15 cellular contexts compared by ENCODE assay signal in the genomic region with DNA sequence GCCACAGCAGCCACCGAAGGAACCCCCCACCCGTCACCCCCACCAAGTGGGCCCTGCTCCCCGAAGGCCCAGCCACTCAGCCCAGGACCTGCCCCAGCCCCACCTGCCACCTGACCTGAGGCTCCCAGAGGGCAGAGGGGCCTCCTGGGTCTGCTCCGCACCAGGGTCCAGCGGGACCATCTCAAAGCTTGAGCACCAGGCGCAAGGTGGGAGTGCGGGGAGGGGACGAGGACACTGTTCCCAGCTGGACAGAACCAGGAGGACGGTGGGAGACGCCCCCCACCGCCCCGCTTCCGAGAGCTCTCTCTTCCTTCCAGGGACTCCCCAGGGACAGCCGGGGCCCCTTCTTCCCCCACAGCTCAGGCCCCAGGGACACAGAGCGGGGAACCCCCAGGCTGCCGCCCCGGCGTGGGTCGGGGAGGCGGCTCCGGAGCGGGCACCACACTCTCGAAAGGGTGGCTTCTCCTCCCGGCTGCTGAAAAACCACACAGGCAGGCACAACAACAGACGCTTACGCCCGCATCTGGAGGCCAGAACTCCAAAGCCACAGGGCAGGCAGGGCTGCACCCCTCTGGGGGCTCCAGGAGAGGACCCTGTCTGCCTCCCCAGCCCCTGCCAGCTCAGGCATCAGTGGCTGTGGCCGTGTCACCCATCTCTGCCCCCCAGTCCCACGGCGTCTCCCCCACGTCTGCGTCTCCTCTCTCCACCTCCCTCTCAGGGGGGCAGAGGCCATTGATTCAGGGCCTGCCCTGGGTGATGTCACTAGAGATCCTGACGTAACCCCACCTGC. TPM values are rescaled to one million over a fixed set of nuclear protein-coding genes. Genes with fewer than 3 reads are reported as not detected.
DNase-seq lines count a peak whose midpoint lies in the region; ATAC-seq, FAIRE-seq and TF ChIP-seq lines count a peak whose summit lies in the region.
"Had no signal": no experiment of that assay in that cellular context is flagged by ENCODE, and none has a peak within 500 bp of the region (broad histone marks: within the 10 kb centered on the region; RNA-seq: fewer than 3 reads in every experiment).

No MANE protein-coding gene starts in this region.

- H3K4me3 Mint-ChIP-seq in activated CD4-positive, alpha-beta T cell treated with anti-CD3 and anti-CD28 coated beads for 36 hours: no peak overlapping the region
- peak overlapping the region; percentile 14 for H3K4me3 Mint-ChIP-seq in T-helper 1 cell treated with Interleukin-12 subunit alpha and Interleukin-12 subunit beta and Interleukin-4 antibody, amounts not matched to agents 30 μg/mL and 1 μg/mL, for 36 hours
- H3K4me3 Mint-ChIP-seq: activated T-helper 1 cell treated with anti-CD3 and anti-CD28 coated beads, Interleukin-12 subunit alpha, Interleukin-12 subunit beta, Interleukin-2, Interleukin-4 antibody, amounts not matched to agents 30 ng/mL and 10 ng/mL and 1 ng/mL, durations not matched to agents 14 hours and 24 hours and 36 hours had no signal

- no peak overlapping the region for H3K4me3 ChIP-seq in pancreas
- H3K4me3 ChIP-seq: A549, gastrocnemius medialis, lung had no signal

- H3K27ac ChIP-seq in pancreas: no peak overlapping the region
- H3K27ac ChIP-seq: A549, gastrocnemius medialis had no signal

- no peaks in the 10 kb centered on the region for H3K9me3 ChIP-seq in pancreas
- H3K9me3 ChIP-seq: A549, gastrocnemius medialis had no signal

- CTCF ChIA-PET in activated CD4-positive, alpha-beta T cell treated with anti-CD3 and anti-CD28 coated beads for 36 hours (lab: Charles Lee): interaction anchor here (0.6 to 0.9 kb wide), 2 partner anchors 19 to 29 kb away, joined by 3 read pairs; no protein-coding TSS in a partner anchor

- no peak for FAIRE-seq in pancreas (lab: Jason Lieb, UNC)
- FAIRE-seq in D721Med (lab: Jason Lieb, UNC): no peak
- FAIRE-seq: A549 had no signal

- no peaks in the 10 kb centered on the region for H3K9me3 Mint-ChIP-seq in activated CD4-positive, alpha-beta T cell treated with anti-CD3 and anti-CD28 coated beads for 36 hours (ENCODE audit: low read depth)
- no peaks in the 10 kb centered on the region for H3K9me3 Mint-ChIP-seq in T-helper 1 cell treated with Interleukin-12 subunit alpha and Interleukin-12 subunit beta and Interleukin-4 antibody, amounts not matched to agents 30 μg/mL and 1 μg/mL, for 36 hours
- H3K9me3 Mint-ChIP-seq: activated T-helper 1 cell treated with anti-CD3 and anti-CD28 coated beads, Interleukin-12 subunit alpha, Interleukin-12 subunit beta, Interleukin-2, Interleukin-4 antibody, amounts not matched to agents 30 ng/mL and 10 ng/mL and 1 ng/mL, durations not matched to agents 14 hours and 24 hours and 36 hours had no signal

- no peaks in the 10 kb centered on the region for H3K36me3 Mint-ChIP-seq in activated CD4-positive, alpha-beta T cell treated with anti-CD3 and anti-CD28 coated beads for 36 hours (ENCODE audit: low read depth)
- no peaks in the 10 kb centered on the region for H3K36me3 Mint-ChIP-seq in T-helper 1 cell treated with Interleukin-12 subunit alpha and Interleukin-12 subunit beta and Interleukin-4 antibody, amounts not matched to agents 30 μg/mL and 1 μg/mL, for 36 hours (ENCODE audit: low read depth)

- no peaks in the 10 kb centered on the region for H3K27me3 ChIP-seq in pancreas

- POLR2A ChIA-PET in activated CD4-positive, alpha-beta T cell treated with anti-CD3 and anti-CD28 coated beads for 36 hours (lab: Charles Lee): interaction anchor here (0.5 to 0.6 kb wide), 2 partner anchors 16 to 51 kb away, joined by 5 to 6 read pairs; no protein-coding TSS in a partner anchor

- peaks cover 0 to 10% (median 3%) of the 10 kb centered on the region in 3 donors for H3K4me1 ChIP-seq in pancreas
- H3K4me1 ChIP-seq: A549, gastrocnemius medialis had no signal

- WGBS in pancreas, 2 donors: 84% methylated on average over 24 to 33 of the region's 33 CpGs

- H3K4me1 Mint-ChIP-seq in activated CD4-positive, alpha-beta T cell treated with anti-CD3 and anti-CD28 coated beads for 36 hours: peaks cover 22% of the 10 kb centered on the region
- peaks cover 13% of the 10 kb centered on the region for H3K4me1 Mint-ChIP-seq in T-helper 1 cell treated with Interleukin-12 subunit alpha and Interleukin-12 subunit beta and Interleukin-4 antibody, amounts not matched to agents 30 μg/mL and 1 μg/mL, for 36 hours (ENCODE audit: low read depth)

- no peak for TF ChIP-seq CTCF in pancreas (IDR thresholded peaks at IDR 0.05)
- no peak for TF ChIP-seq CTCF in D721Med (IDR thresholded peaks at IDR 0.05; ENCODE audit: insufficient read depth, missing control alignments)

- no peaks in the 10 kb centered on the region for H3K36me3 ChIP-seq in pancreas
- H3K36me3 ChIP-seq: gastrocnemius medialis had no signal

- DNase-seq in activated CD4-positive, alpha-beta T cell treated with anti-CD3 and anti-CD28 coated beads for 36 hours: peak; percentile 55
- no peak for DNase-seq in activated CD4-positive, alpha-beta T cell treated with anti-CD3 and anti-CD28 coated beads for 1 hour
- DNase-seq in ecto neural progenitor cell (ENCODE audit: low spot score) (peak; percentile 47), pancreas (peak in 4 of 6 donors; percentile 3 to 74 (median 45)), NCI-H1105 (lab: John Stamatoyannopoulos, UW) (no peak), D721Med (ENCODE audit: insufficient read length, low spot score) (no peak)
- DNase-seq: gastrocnemius medialis, NCI-H510A treated with DMSO at 0.1 percent for 48 hours had no signal

- H3K27ac Mint-ChIP-seq in activated CD4-positive, alpha-beta T cell treated with anti-CD3 and anti-CD28 coated beads for 36 hours: no peak overlapping the region
- peak overlapping the region; percentile 6 for H3K27ac Mint-ChIP-seq in T-helper 1 cell treated with Interleukin-12 subunit alpha and Interleukin-12 subunit beta and Interleukin-4 antibody, amounts not matched to agents 30 μg/mL and 1 μg/mL, for 36 hours
- H3K27ac Mint-ChIP-seq: activated T-helper 1 cell treated with anti-CD3 and anti-CD28 coated beads, Interleukin-12 subunit alpha, Interleukin-12 subunit beta, Interleukin-2, Interleukin-4 antibody, amounts not matched to agents 30 ng/mL and 10 ng/mL and 1 ng/mL, durations not matched to agents 14 hours and 24 hours and 36 hours had no signal

- intact Hi-C loops in activated CD4-positive, alpha-beta T cell treated with anti-CD3 and anti-CD28 coated beads for 36 hours (cut with DNase I, micrococcal nuclease): no loop called here
- intact Hi-C loops in pancreas (cut with DNase I): no loop called here

- peak; percentile 64 for ATAC-seq in activated CD4-positive, alpha-beta T cell treated with anti-CD3 and anti-CD28 coated beads for 36 hours
- ATAC-seq in pancreas: no peak
- ATAC-seq in GM19328 (IDR thresholded peaks at IDR 0.05; ENCODE audit: unreplicated experiment): no peak
- ATAC-seq: gastrocnemius medialis had no signal

- H3K27me3 Mint-ChIP-seq in activated CD4-positive, alpha-beta T cell treated with anti-CD3 and anti-CD28 coated beads for 36 hours: peaks cover 4% of the 10 kb centered on the region
- H3K27me3 Mint-ChIP-seq in T-helper 1 cell treated with Interleukin-12 subunit alpha and Interleukin-12 subunit beta and Interleukin-4 antibody, amounts not matched to agents 30 μg/mL and 1 μg/mL, for 36 hours (ENCODE audit: low read depth): peaks cover 10% of the 10 kb centered on the region

RNA-seq across cellular contexts. Expression of a gene that starts 1.9 kb away (rescaled TPM):
- total RNA-seq in activated CD4-positive, alpha-beta T cell treated with anti-CD3 and anti-CD28 coated beads for 36 hours: not detected
- total RNA-seq in pancreas: under 1 TPM in 5 of 6 donors, not detected in 1; 0.20 to 0.51 (median 0.38) TPM
- polyA plus RNA-seq in pancreas: 1 to 10 TPM; 1.0 to 1.6 TPM
- total RNA-seq: LHCN-M2 had no signal
- polyA plus RNA-seq: A549 had no signal

RNA-seq across cellular contexts. Expression of a gene that starts 34.6 kb away (rescaled TPM):
- 100 to 1,000 TPM in 1 of 2 experiments, 10 to 100 TPM in 1; 95.0 to 164 TPM for total RNA-seq in activated CD4-positive, alpha-beta T cell treated with anti-CD3 and anti-CD28 coated beads for 36 hours
- total RNA-seq in pancreas: under 1 TPM in 3 of 6 donors, not detected in 3; 0.32 to 0.34 (median 0.34) TPM
- 1 to 10 TPM; 1.1 to 1.2 TPM for polyA plus RNA-seq in pancreas
- total RNA-seq: gastrocnemius medialis, LHCN-M2 had no signal
- polyA plus RNA-seq: A549 had no signal

RNA-seq across cellular contexts. Expression of a gene that starts 42.2 kb away (rescaled TPM):
- 100 to 1,000 TPM; 340 to 418 TPM for total RNA-seq in activated CD4-positive, alpha-beta T cell treated with anti-CD3 and anti-CD28 coated beads for 36 hours
- total RNA-seq in pancreas: 1 to 10 TPM in 3 of 6 donors, under 1 TPM in 3; 0.26 to 1.6 (median 0.86) TPM
- 1 to 10 TPM; 2.8 to 5.0 TPM for polyA plus RNA-seq in pancreas
- total RNA-seq: renal cortical epithelial cell had no signal
- polyA plus RNA-seq: A549 had no signal

RNA-seq across cellular contexts. Expression of a gene that starts 55.9 kb away (rescaled TPM):
- total RNA-seq in activated CD4-positive, alpha-beta T cell treated with anti-CD3 and anti-CD28 coated beads for 36 hours: 10 to 100 TPM; 11.3 to 13.5 TPM
- total RNA-seq in pancreas: 1 to 10 TPM; 3.0 to 6.7 (median 4.0) TPM
- polyA plus RNA-seq in pancreas: 10 to 100 TPM; 20.9 to 30.7 TPM

Comparison
In these comparisons a context has a peak if more than half of its experiments do, and no peak if none do; other contexts are left out.
1. DNase-seq: peak in activated CD4-positive, alpha-beta T cell treated with anti-CD3 and anti-CD28 coated beads for 36 hours (single experiment), ecto neural progenitor cell (single experiment) and pancreas (4 of 6); none in activated CD4-positive, alpha-beta T cell treated with anti-CD3 and anti-CD28 coated beads for 1 hour (single experiment), NCI-H1105 (single experiment) and D721Med (single experiment).
2. RNA of a gene that starts 34.6 kb away (total RNA-seq): 95.0 to 164 TPM in activated CD4-positive, alpha-beta T cell treated with anti-CD3 and anti-CD28 coated beads for 36 hours; 0.32 to 0.34 TPM in pancreas; every median in the first group is over 10 times any median in the second.
3. RNA of a gene that starts 42.2 kb away (total RNA-seq): 340 to 418 TPM in activated CD4-positive, alpha-beta T cell treated with anti-CD3 and anti-CD28 coated beads for 36 hours; 0.26 to 1.6 TPM in pancreas; every median in the first group is over 100 times any median in the second.